In the genomic region with DNA sequence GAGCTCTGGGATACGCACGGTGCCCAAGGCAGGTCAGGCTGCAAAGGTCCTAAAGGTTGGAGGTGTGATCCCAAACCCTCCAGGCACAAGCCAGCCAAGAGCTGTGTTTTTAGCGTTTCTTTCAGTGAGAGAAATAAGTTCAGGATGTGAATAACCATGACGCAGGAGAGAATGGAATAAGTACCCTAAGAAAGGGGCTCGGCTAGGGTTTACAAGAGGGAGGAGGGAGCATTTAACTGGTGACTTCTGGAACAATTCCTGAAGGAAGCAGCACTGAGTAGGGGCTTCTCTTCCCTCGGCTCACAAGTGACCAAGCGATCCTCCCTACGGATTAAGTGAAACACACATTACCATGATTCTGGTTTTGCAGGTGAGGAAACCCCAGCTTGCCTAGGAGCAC, we compare ENCODE assay signal across 14 cellular contexts. TPM values are rescaled to one million over a fixed set of nuclear protein-coding genes. Genes with fewer than 3 reads are reported as not detected.
A peak's percentile ranks its signal among the peaks of the same experiment; 100 is the strongest.
DNase-seq lines count a peak whose midpoint lies in the region; ATAC-seq and TF ChIP-seq lines count a peak whose summit lies in the region.
"Had no signal": no experiment of that assay in that cellular context is flagged by ENCODE, and none has a peak within 500 bp of the region (broad histone marks: within the 10 kb centered on the region; RNA-seq: fewer than 3 reads in every experiment).

No MANE protein-coding gene starts in this region.

- no peaks in the 10 kb centered on the region for H3K27me3 Mint-ChIP-seq in brain
- H3K27me3 Mint-ChIP-seq in CD4-positive, alpha-beta T cell = no peaks in the 10 kb centered on the region

- H3K9me3 Mint-ChIP-seq in brain = no peaks in the 10 kb centered on the region
- no peaks in the 10 kb centered on the region for H3K9me3 Mint-ChIP-seq in CD4-positive, alpha-beta T cell

- H3K9ac ChIP-seq in HUES48 (ENCODE audit: low read depth, low read length) = no peak overlapping the region

- H3K27me3 ChIP-seq in HUES48 (ENCODE audit: control insufficient read depth, insufficient read depth, low read length) (no peaks in the 10 kb centered on the region), left lung (no peaks in the 10 kb centered on the region)
- H3K27me3 ChIP-seq in CD4-positive, alpha-beta T cell (ENCODE audit: control insufficient read depth, insufficient read depth, low read length) = no peaks in the 10 kb centered on the region

- H3K27ac ChIP-seq in HUES48 (ENCODE audit: low read depth, low read length) (peak overlapping the region; percentile 50), left lung (peak overlapping the region; percentile 82 to 90), skin epidermis (peak overlapping the region; percentile 8 to 88 (median 79))
- H3K27ac ChIP-seq in CD4-positive, alpha-beta T cell (ENCODE audit: low read depth, low read length) = no peak overlapping the region

- H3K36me3 ChIP-seq in HUES48 (ENCODE audit: control insufficient read depth, insufficient read depth, low read length) = peaks cover 12% of the 10 kb centered on the region
- H3K36me3 ChIP-seq in left lung = peaks cover 0 to 40% of the 10 kb centered on the region in 2 donors

- intact Hi-C loops in left lung (cut with DNase I) = no loop called here
- intact Hi-C loops in CD4-positive, alpha-beta T cell (cut with DNase I, micrococcal nuclease) = no loop called here

- H3K4me3 Mint-ChIP-seq in brain = no peak overlapping the region
- no peak overlapping the region for H3K4me3 Mint-ChIP-seq in CD4-positive, alpha-beta T cell

- DNase-seq in left lung = no peak
- no peak for DNase-seq in cerebellar nuclear complex (lab: John Stamatoyannopoulos, UW)
- no peak for DNase-seq in CD4-positive, alpha-beta T cell
- DNase-seq in NCI-H1694 treated with DMSO at 0.1 percent for 48 hours (lab: John Stamatoyannopoulos, UW) = no peak
- DNase-seq: activated CD8-positive, alpha-beta memory T cell treated with anti-CD3 and anti-CD28 coated beads, Interleukin-2, amount 50 U/mL, for 4 hours; aorta; NCI-H345 had no signal

- TF ChIP-seq CTCF in brain (conservative IDR thresholded peaks at IDR 0.05) (no peak), left lung (IDR thresholded peaks at IDR 0.05) (no peak)
- TF ChIP-seq CTCF in CD4-positive, alpha-beta T cell (IDR thresholded peaks at IDR 0.05) = no peak

- H3K36me3 Mint-ChIP-seq in brain = peaks cover 47% of the 10 kb centered on the region
- peaks cover 26% of the 10 kb centered on the region for H3K36me3 Mint-ChIP-seq in CD4-positive, alpha-beta T cell (ENCODE audit: low read depth)

- H3K9me3 ChIP-seq in HUES48 (ENCODE audit: control insufficient read depth, insufficient read depth, low read length) = no peaks in the 10 kb centered on the region
- no peaks in the 10 kb centered on the region for H3K9me3 ChIP-seq in left lung
- no peaks in the 10 kb centered on the region for H3K9me3 ChIP-seq in CD4-positive, alpha-beta T cell (ENCODE audit: control insufficient read depth, low read length)

- no peak overlapping the region for H3K4me3 ChIP-seq in HUES48 (ENCODE audit: low read depth, low read length)
- no peak overlapping the region for H3K4me3 ChIP-seq in left lung
- H3K4me3 ChIP-seq in skin epidermis = no peak overlapping the region

- CTCF ChIA-PET in CD4-positive, alpha-beta T cell (lab: Charles Lee) = no interaction called here

- peaks cover 54% of the 10 kb centered on the region for H3K4me1 Mint-ChIP-seq in brain
- H3K4me1 Mint-ChIP-seq in CD4-positive, alpha-beta T cell (ENCODE audit: low read depth) = peaks cover 19% of the 10 kb centered on the region

- peak overlapping the region in 3 of 5 experiments; percentile 13 to 90 (median 88) for H3K27ac Mint-ChIP-seq in brain
- H3K27ac Mint-ChIP-seq in CD4-positive, alpha-beta T cell = no peak overlapping the region

- POLR2A ChIA-PET in CD4-positive, alpha-beta T cell (lab: Charles Lee) = interaction anchor here (1.8 kb wide), 1 partner anchor 29 kb away, joined by 6 read pairs; a partner anchor contains a TSS

- ATAC-seq in left lung (no peak), GM18520 (IDR thresholded peaks at IDR 0.05; ENCODE audit: unreplicated experiment) (no peak)
- ATAC-seq in CD4-positive, alpha-beta T cell (ENCODE audit: poor library complexity) = no peak

- peaks cover 27% of the 10 kb centered on the region; the same call in 1 of the 2 replicates for H3K4me1 ChIP-seq in HUES48 (ENCODE audit: control insufficient read depth, insufficient read depth, low read length)
- H3K4me1 ChIP-seq in left lung = peaks cover 50 to 89% of the 10 kb centered on the region in 2 donors

RNA-seq across cellular contexts. Expression of a gene that starts 29.4 kb away (rescaled TPM):
- 9.9 TPM for polyA plus RNA-seq in brain (ENCODE audit: insufficient read depth, low read depth, low replicate concordance)
- total RNA-seq in left lung = 10 to 100 TPM; 43.5 to 48.8 TPM
- 10 to 100 TPM; 21.1 to 24.2 TPM for total RNA-seq in CD4-positive, alpha-beta T cell

RNA-seq across cellular contexts. Expression of a gene that starts 52.0 kb away (rescaled TPM):
- polyA plus RNA-seq in brain (ENCODE audit: insufficient read depth, low read depth, low replicate concordance) = 0.78 TPM
- total RNA-seq in left lung = not detected
- total RNA-seq in CD4-positive, alpha-beta T cell = not detected
- total RNA-seq: aorta, M059J, pulmonary artery endothelial cell had no signal
- polyA plus RNA-seq: aorta, BJ had no signal
